29 cellular contexts compared by ENCODE assay signal in genomic region chr7:89182116-89182515, GRCh38.
"Had no signal": no experiment of that assay in that cellular context is flagged by ENCODE, and none has a peak within 500 bp of the region (broad histone marks: within the 10 kb centered on the region; RNA-seq: fewer than 3 reads in every experiment).

No MANE protein-coding gene starts in this region.

- H3K4me3 Mint-ChIP-seq: dendritic cell treated with granulocyte-macrophage colony-stimulating factor and Interleukin-4, amounts not matched to agents 40 ng/mL and 50 ng/mL, for 4 days; effector memory CD8-positive, alpha-beta T cell; endodermal cell had no signal

- H3K4me3 ChIP-seq: colonic mucosa, coronary artery, dorsolateral prefrontal cortex, esophagus muscularis mucosa, esophagus squamous epithelium, gastrocnemius medialis, gastroesophageal sphincter, heart left ventricle, heart right ventricle, hepatocyte had no signal

- H3K79me2 ChIP-seq: hepatocyte had no signal

- H3K4me1 ChIP-seq: colonic mucosa, esophagus muscularis mucosa, esophagus squamous epithelium, foreskin keratinocyte, gastrocnemius medialis, gastroesophageal sphincter, heart left ventricle, heart right ventricle had no signal

- H3K27me3 Mint-ChIP-seq: dendritic cell treated with granulocyte-macrophage colony-stimulating factor and Interleukin-4, amounts not matched to agents 40 ng/mL and 50 ng/mL, for 4 days; effector memory CD8-positive, alpha-beta T cell had no signal

- H2AFZ ChIP-seq: hepatocyte had no signal

- H3K9me3 Mint-ChIP-seq: endodermal cell had no signal

- H3K36me3 ChIP-seq: colonic mucosa, esophagus muscularis mucosa, esophagus squamous epithelium, gastrocnemius medialis, gastroesophageal sphincter, heart left ventricle, heart right ventricle had no signal

- H3K4me2 ChIP-seq: hepatocyte had no signal

- H3K27ac Mint-ChIP-seq: dendritic cell treated with granulocyte-macrophage colony-stimulating factor and Interleukin-4, amounts not matched to agents 40 ng/mL and 50 ng/mL, for 4 days; effector memory CD8-positive, alpha-beta T cell; endodermal cell had no signal

- FAIRE-seq: endometrium, endothelial cell of umbilical vein, frontal cortex had no signal

- DNase-seq: colonic mucosa; cortex of kidney; dermis blood vessel endothelial cell; dorsolateral prefrontal cortex; effector CD4-positive, alpha-beta T cell; effector CD8-positive, alpha-beta T cell; effector memory CD4-positive, alpha-beta T cell; effector memory CD8-positive, alpha-beta T cell; endodermal cell; erythroblast; esophagus squamous epithelium; foreskin fibroblast; foreskin keratinocyte; foreskin melanocyte; gastrocnemius medialis; glutamatergic neuron; head of caudate nucleus; heart left ventricle; heart right ventricle had no signal

- H3K9me3 ChIP-seq: colonic mucosa, esophagus muscularis mucosa, gastrocnemius medialis had no signal

- ATAC-seq: effector memory CD8-positive, alpha-beta T cell; esophagus mucosa; foreskin keratinocyte; gastrocnemius medialis; gastroesophageal sphincter; heart left ventricle; heart right ventricle had no signal

- H3K27ac ChIP-seq: colonic mucosa, coronary artery, dorsolateral prefrontal cortex, epithelial cell of prostate, esophagus muscularis mucosa, esophagus squamous epithelium, foreskin keratinocyte, gastrocnemius medialis, gastroesophageal sphincter, heart left ventricle, heart right ventricle, hepatocyte had no signal

- H3K27me3 ChIP-seq: colonic mucosa, dorsolateral prefrontal cortex, esophagus muscularis mucosa, esophagus squamous epithelium, foreskin keratinocyte, gastrocnemius medialis, gastroesophageal sphincter, heart left ventricle, heart right ventricle, hepatocyte had no signal
